1 cellular context compared by ENCODE assay signal in genomic region chr2:112764071-112765044, GRCh38.
A peak's percentile ranks its signal among the peaks of the same experiment; 100 is the strongest.
TF ChIP-seq lines count a peak whose summit lies in the region.

Gene CKAP2L (minus strand): TSS chr2:112764609. CDS start chr2:112764598, 11 bp downstream.

TF ChIP-seq in K562, 482 proteins besides CTCF, POLR2A, EP300 and RAD21 (continued from another document and continues in another):
- TF ChIP-seq TCF7 (IDR thresholded peaks at IDR 0.05; ENCODE audit: borderline replicate concordance) (0 out of 2 replicates have a peak, but pooled peaks have one; percentile 8), ZNF41 (CRISPR knock-in tag; conservative IDR thresholded peaks at IDR 0.05) (no peak), NFIX (CRISPR knock-in tag; IDR thresholded peaks at IDR 0.05; ENCODE audit: low read depth) (no peak), ZNF253 (CRISPR knock-in tag; conservative IDR thresholded peaks at IDR 0.05) (no peak), DDX20 (tag; IDR thresholded peaks at IDR 0.05; ENCODE audit: low read depth) (no peak), RBM15 (IDR thresholded peaks at IDR 0.05; ENCODE audit: insufficient read depth, low read length) (no peak), ARHGAP35 (IDR thresholded peaks at IDR 0.05; ENCODE audit: partially characterized antibody) (no peak), PREB (CRISPR knock-in tag; IDR thresholded peaks at IDR 0.05) (no peak), NEUROD1 (IDR thresholded peaks at IDR 0.05; ENCODE audit: borderline replicate concordance, low read depth, low read length, partially characterized antibody) (peak; percentile 91), HINFP (tag; conservative IDR thresholded peaks at IDR 0.05; ENCODE audit: low read depth) (no peak), PBX2 (CRISPR knock-in tag; IDR thresholded peaks at IDR 0.05; ENCODE audit: low read depth) (no peak), PBX2 (tag; conservative IDR thresholded peaks at IDR 0.05; ENCODE audit: low read depth) (no peak), ZNF592 (IDR thresholded peaks at IDR 0.05) (0 out of 2 replicates have a peak, but pooled peaks have one; percentile 28), HMBOX1 (IDR thresholded peaks at IDR 0.05) (no peak), RBFOX2 (IDR thresholded peaks at IDR 0.05; ENCODE audit: low read depth, low read length) (peak; percentile 96), SP2 (IDR thresholded peaks at IDR 0.05; ENCODE audit: extremely low read depth, low read depth, low read length, poor library complexity, severe bottlenecking) (peak; percentile 70), KLF16 (IDR thresholded peaks at IDR 0.05) (no peak), HNRNPK (IDR thresholded peaks at IDR 0.05; ENCODE audit: low read depth, low read length, poor library complexity, severe bottlenecking) (no peak), GABPB1 (CRISPR knock-in tag; IDR thresholded peaks at IDR 0.05) (peak; percentile 68), ZNF354B (CRISPR knock-in tag; IDR thresholded peaks at IDR 0.05) (no peak), TSC22D4 (tag; IDR thresholded peaks at IDR 0.05) (no peak), TFAP4 (CRISPR knock-in tag; IDR thresholded peaks at IDR 0.05; ENCODE audit: borderline replicate concordance) (peak; percentile 93), ATF1 (CRISPR knock-in tag; IDR thresholded peaks at IDR 0.05) (peak; percentile 54; the same call in 1 of the 2 replicates), ATF1 (tag; IDR thresholded peaks at IDR 0.05) (peak; percentile 97), CEBPZ (IDR thresholded peaks at IDR 0.05; ENCODE audit: borderline replicate concordance, low read depth, low read length) (peak; percentile 65; the same call in 1 of the 2 replicates), ARNT (IDR thresholded peaks at IDR 0.05) (no peak; a peak in 1 of 4 replicates), SMAD1 (IDR thresholded peaks at IDR 0.05; ENCODE audit: low read depth, low read length, partially characterized antibody) (no peak), CBX2 (IDR thresholded peaks at IDR 0.05; ENCODE audit: insufficient read depth, low read length, poor library complexity, severe bottlenecking) (no peak), EWSR1 (IDR thresholded peaks at IDR 0.05; ENCODE audit: borderline replicate concordance, low read depth, partially characterized antibody) (no peak), FOS (IDR thresholded peaks at IDR 0.05; ENCODE audit: extremely low read depth, insufficient read length) (peak; percentile 88), CBFB (CRISPR knock-in tag; IDR thresholded peaks at IDR 0.05) (no peak), PTTG1 (tag; IDR thresholded peaks at IDR 0.05; ENCODE audit: low read depth) (no peak), CHAMP1 (IDR thresholded peaks at IDR 0.05) (peak; percentile 97), BRD4 (IDR thresholded peaks at IDR 0.05) (no peak), ZNF24 (IDR thresholded peaks at IDR 0.05) (no peak), FOXJ3 (CRISPR knock-in tag; IDR thresholded peaks at IDR 0.05) (no peak), BMI1 (IDR thresholded peaks at IDR 0.05; ENCODE audit: low read length) (no peak), ZNF764 (CRISPR knock-in tag; IDR thresholded peaks at IDR 0.05; ENCODE audit: low read depth) (no peak), CREB3 (tag; conservative IDR thresholded peaks at IDR 0.05; ENCODE audit: low read depth) (no peak), SMAD3 (CRISPR knock-in tag; conservative IDR thresholded peaks at IDR 0.05) (no peak), SAFB2 (IDR thresholded peaks at IDR 0.05; ENCODE audit: borderline replicate concordance, low read depth, low read length, severe bottlenecking) (no peak), MLX (CRISPR knock-in tag; conservative IDR thresholded peaks at IDR 0.05) (no peak)
